ENCODE assay signal across 17 cellular contexts in the genomic region with DNA sequence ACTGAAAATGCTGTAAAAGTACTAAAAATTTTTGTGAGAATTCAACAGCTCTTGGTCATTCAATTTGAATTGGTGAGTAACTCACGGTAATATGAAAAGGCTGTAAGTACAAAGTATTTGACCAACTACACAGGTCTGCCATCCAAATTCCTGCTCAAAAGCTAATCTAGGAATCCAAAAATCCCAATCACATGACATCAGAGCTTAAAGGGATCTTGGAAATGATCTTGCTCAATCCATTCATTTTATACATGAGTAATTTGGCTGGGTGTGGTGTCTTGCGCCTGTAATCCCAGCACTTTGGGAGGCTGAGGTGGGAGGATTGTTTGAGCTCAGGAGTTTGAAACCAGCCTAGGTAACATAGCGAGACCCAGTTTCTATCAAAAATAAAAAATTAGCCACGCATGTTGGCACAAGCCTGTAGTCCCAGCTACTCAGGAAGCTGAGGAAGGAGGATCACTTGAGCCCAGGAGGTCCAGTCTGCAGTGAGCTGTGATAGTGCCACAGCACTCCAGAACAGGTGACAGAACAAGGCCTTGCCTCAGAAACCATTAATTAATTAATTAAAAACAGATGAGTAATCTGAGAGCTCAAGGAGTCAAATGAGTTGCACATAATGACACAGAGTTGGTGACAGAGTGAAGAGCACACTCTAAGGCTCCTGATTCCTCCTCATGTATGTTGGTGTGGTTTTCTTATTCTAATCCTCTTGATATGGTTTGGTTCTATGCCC. TPM values are rescaled to one million over a fixed set of nuclear protein-coding genes. Genes with fewer than 3 reads are reported as not detected.
DNase-seq lines count a peak whose midpoint lies in the region; ATAC-seq and TF ChIP-seq lines count a peak whose summit lies in the region.
"Had no signal": no experiment of that assay in that cellular context is flagged by ENCODE, and none has a peak within 500 bp of the region (broad histone marks: within the 10 kb centered on the region; RNA-seq: fewer than 3 reads in every experiment).

No MANE protein-coding gene starts in this region.

- no peaks in the 10 kb centered on the region for H3K27me3 ChIP-seq in fibroblast of lung (ENCODE audit: control insufficient read depth, insufficient read depth, low read length)

- H3K27ac Mint-ChIP-seq in activated T-helper 17 cell treated with anti-CD3 and anti-CD28 coated beads, Interleukin-2, amount 50 U/mL, for 72 hours: no peak overlapping the region
- H3K27ac Mint-ChIP-seq in stimulated activated effector memory CD8-positive, alpha-beta T cell treated with anti-CD3 and anti-CD28 coated beads, Interleukin-12 subunit alpha, Interleukin-12 subunit beta, amount 100 ng/mL, for 72 hours: peak overlapping the region; percentile 43
- H3K27ac Mint-ChIP-seq in activated CD8-positive, alpha-beta T cell treated with anti-CD3 and anti-CD28 coated beads, Interleukin-2, amount 10 ng/mL, durations not matched to agents 7 days and 5 days: no peak overlapping the region
- H3K27ac Mint-ChIP-seq: activated naive CD4-positive, alpha-beta T cell treated with anti-CD3 and anti-CD28 coated beads for 36 hours; CD8-positive, alpha-beta T cell had no signal

- no peak overlapping the region for H3K9ac ChIP-seq in fibroblast of lung (ENCODE audit: insufficient read depth, low read length)

- peaks cover 4% of the 10 kb centered on the region for H3K4me1 ChIP-seq in fibroblast of lung (ENCODE audit: control insufficient read depth, extremely low read depth, insufficient read depth, low read length)

- H2AFZ ChIP-seq in fibroblast of lung (ENCODE audit: low read length): no peak overlapping the region

- H3K79me2 ChIP-seq in fibroblast of lung (ENCODE audit: control insufficient read depth, insufficient read depth, low read length): peaks cover 18% of the 10 kb centered on the region

- peak overlapping the region; percentile 9 for H3K27ac ChIP-seq in fibroblast of lung (ENCODE audit: insufficient read depth, low read length)
- H3K27ac ChIP-seq: 22Rv1, thoracic aorta had no signal

- no peaks in the 10 kb centered on the region for H3K9me3 ChIP-seq in fibroblast of lung (ENCODE audit: control insufficient read depth, insufficient read depth, low read depth, low read length)
- H3K9me3 ChIP-seq: thoracic aorta had no signal

- no peak overlapping the region for H3K4me2 ChIP-seq in fibroblast of lung (ENCODE audit: extremely low read depth, insufficient read depth, low read length)

- no peaks in the 10 kb centered on the region for H4K20me1 ChIP-seq in fibroblast of lung (ENCODE audit: control insufficient read depth, extremely low read depth, insufficient read depth, low read length)

- no peak overlapping the region for H3K4me3 ChIP-seq in fibroblast of lung (replicated peaks in 1 of 4; ENCODE audit: control extremely low read depth in 1 of 4, insufficient read depth in 1 of 4, low read depth in 3 of 4, low read length in 4 of 4)
- H3K4me3 ChIP-seq: thoracic aorta had no signal

- peaks cover 4% of the 10 kb centered on the region for H3K27me3 Mint-ChIP-seq in activated T-helper 17 cell treated with anti-CD3 and anti-CD28 coated beads, Interleukin-2, amount 50 U/mL, for 72 hours
- H3K27me3 Mint-ChIP-seq in activated CD8-positive, alpha-beta T cell treated with anti-CD3 and anti-CD28 coated beads, Interleukin-2, amount 10 ng/mL, durations not matched to agents 7 days and 5 days (ENCODE audit: low read depth): peaks cover 7% of the 10 kb centered on the region
- H3K27me3 Mint-ChIP-seq: IgD-negative memory B cell had no signal

- H3K4me1 Mint-ChIP-seq in activated T-helper 17 cell treated with anti-CD3 and anti-CD28 coated beads, Interleukin-2, amount 50 U/mL, for 72 hours: peaks cover 4% of the 10 kb centered on the region
- H3K4me1 Mint-ChIP-seq in stimulated activated effector memory CD8-positive, alpha-beta T cell treated with anti-CD3 and anti-CD28 coated beads, Interleukin-12 subunit alpha, Interleukin-12 subunit beta, amount 100 ng/mL, for 72 hours: peaks cover 10% of the 10 kb centered on the region
- no peaks in the 10 kb centered on the region for H3K4me1 Mint-ChIP-seq in activated CD8-positive, alpha-beta T cell treated with anti-CD3 and anti-CD28 coated beads, Interleukin-2, amount 10 ng/mL, durations not matched to agents 7 days and 5 days (ENCODE audit: low read depth)
- H3K4me1 Mint-ChIP-seq: IgD-negative memory B cell; naive thymus-derived CD8-positive, alpha-beta T cell had no signal

- POLR2A ChIA-PET in activated CD8-positive, alpha-beta T cell treated with anti-CD3 and anti-CD28 coated beads, Interleukin-2, amount 10 ng/mL, durations not matched to agents 7 days and 5 days (lab: Charles Lee): no interaction called here

- H3K36me3 Mint-ChIP-seq in activated T-helper 17 cell treated with anti-CD3 and anti-CD28 coated beads, Interleukin-2, amount 50 U/mL, for 72 hours (ENCODE audit: low read depth): no peaks in the 10 kb centered on the region
- H3K36me3 Mint-ChIP-seq in stimulated activated effector memory CD8-positive, alpha-beta T cell treated with anti-CD3 and anti-CD28 coated beads, Interleukin-12 subunit alpha, Interleukin-12 subunit beta, amount 100 ng/mL, for 72 hours: no peaks in the 10 kb centered on the region
- no peaks in the 10 kb centered on the region for H3K36me3 Mint-ChIP-seq in activated CD8-positive, alpha-beta T cell treated with anti-CD3 and anti-CD28 coated beads, Interleukin-2, amount 10 ng/mL, durations not matched to agents 7 days and 5 days (ENCODE audit: low read depth)
- H3K36me3 Mint-ChIP-seq: CD8-positive, alpha-beta T cell; IgD-negative memory B cell; naive thymus-derived CD8-positive, alpha-beta T cell had no signal

- ATAC-seq in activated T-helper 17 cell treated with anti-CD3 and anti-CD28 coated beads, Interleukin-2, amount 50 U/mL, for 72 hours (replicated peaks): peak; percentile 31
- peak; percentile 60 for ATAC-seq in stimulated activated effector memory CD8-positive, alpha-beta T cell treated with anti-CD3 and anti-CD28 coated beads, Interleukin-12 subunit alpha, Interleukin-12 subunit beta, amount 100 ng/mL, for 72 hours
- ATAC-seq in activated CD8-positive, alpha-beta T cell treated with anti-CD3 and anti-CD28 coated beads, Interleukin-2, amount 10 ng/mL, durations not matched to agents 7 days and 5 days: no peak
- no peak for ATAC-seq in GM21576 (IDR thresholded peaks at IDR 0.05; ENCODE audit: unreplicated experiment)
- ATAC-seq: CD8-positive, alpha-beta T cell; naive thymus-derived CD8-positive, alpha-beta T cell had no signal

- no peak for TF ChIP-seq CTCF in fibroblast of lung (conservative IDR thresholded peaks at IDR 0.05 in 1 of 2, IDR thresholded peaks at IDR 0.05 in 1 of 2; ENCODE audit: low read depth in 1 of 2, low read length in 2 of 2)

- H3K4me3 Mint-ChIP-seq in activated T-helper 17 cell treated with anti-CD3 and anti-CD28 coated beads, Interleukin-2, amount 50 U/mL, for 72 hours: no peak overlapping the region
- H3K4me3 Mint-ChIP-seq in stimulated activated effector memory CD8-positive, alpha-beta T cell treated with anti-CD3 and anti-CD28 coated beads, Interleukin-12 subunit alpha, Interleukin-12 subunit beta, amount 100 ng/mL, for 72 hours: no peak overlapping the region
- H3K4me3 Mint-ChIP-seq in activated CD8-positive, alpha-beta T cell treated with anti-CD3 and anti-CD28 coated beads, Interleukin-2, amount 10 ng/mL, durations not matched to agents 7 days and 5 days: no peak overlapping the region
- H3K4me3 Mint-ChIP-seq: activated naive CD4-positive, alpha-beta T cell treated with anti-CD3 and anti-CD28 coated beads for 36 hours; CD8-positive, alpha-beta T cell; IgD-negative memory B cell; naive thymus-derived CD8-positive, alpha-beta T cell had no signal

- no peaks in the 10 kb centered on the region for H3K9me3 Mint-ChIP-seq in activated T-helper 17 cell treated with anti-CD3 and anti-CD28 coated beads, Interleukin-2, amount 50 U/mL, for 72 hours
- no peaks in the 10 kb centered on the region for H3K9me3 Mint-ChIP-seq in stimulated activated effector memory CD8-positive, alpha-beta T cell treated with anti-CD3 and anti-CD28 coated beads, Interleukin-12 subunit alpha, Interleukin-12 subunit beta, amount 100 ng/mL, for 72 hours
- no peaks in the 10 kb centered on the region for H3K9me3 Mint-ChIP-seq in activated CD8-positive, alpha-beta T cell treated with anti-CD3 and anti-CD28 coated beads, Interleukin-2, amount 10 ng/mL, durations not matched to agents 7 days and 5 days (ENCODE audit: insufficient read depth)
- H3K9me3 Mint-ChIP-seq: activated naive CD4-positive, alpha-beta T cell treated with anti-CD3 and anti-CD28 coated beads for 36 hours; CD8-positive, alpha-beta T cell; naive thymus-derived CD8-positive, alpha-beta T cell had no signal

- no peaks in the 10 kb centered on the region for H3K36me3 ChIP-seq in fibroblast of lung (ENCODE audit: control insufficient read depth, insufficient read depth, low read length)
- H3K36me3 ChIP-seq: thoracic aorta had no signal

- peak; percentile 20 for DNase-seq in DMS79 treated with DMSO at 0.1 percent for 48 hours (lab: John Stamatoyannopoulos, UW)
- no peak for DNase-seq in DMS79 (lab: John Stamatoyannopoulos, UW)
- DNase-seq in fibroblast of lung (ENCODE audit: low read depth in 2 of 2): peak in 1 of 2 donors; percentile 82
- no peak for DNase-seq in stimulated activated effector memory CD8-positive, alpha-beta T cell treated with anti-CD3 and anti-CD28 coated beads, Interleukin-12 subunit alpha, Interleukin-12 subunit beta, amount 100 ng/mL, for 72 hours (ENCODE audit: low spot score in 2 of 2)
- DNase-seq in activated CD8-positive, alpha-beta T cell treated with anti-CD3 and anti-CD28 coated beads, Interleukin-2, amount 10 ng/mL, durations not matched to agents 7 days and 5 days: no peak
- no peak for DNase-seq in NCI-H345 treated with DMSO at 0.1 percent for 48 hours (lab: John Stamatoyannopoulos, UW; ENCODE audit: unreplicated experiment)
- DNase-seq: activated naive CD4-positive, alpha-beta T cell treated with anti-CD3 and anti-CD28 coated beads for 36 hours; CD8-positive, alpha-beta T cell; hippocampal formation; naive thymus-derived CD8-positive, alpha-beta T cell; NCI-H1105 treated with DMSO at 0.1 percent for 48 hours; NCI-H446 had no signal

- CTCF ChIA-PET in activated CD8-positive, alpha-beta T cell treated with anti-CD3 and anti-CD28 coated beads, Interleukin-2, amount 10 ng/mL, durations not matched to agents 7 days and 5 days (lab: Charles Lee): no interaction called here

RNA-seq across cellular contexts. Expression of a gene that starts 19.8 kb away (rescaled TPM):
- 10 to 100 TPM in 1 of 2 donors, 1 to 10 TPM in 1; 5.0 to 12.4 TPM for total RNA-seq in activated T-helper 17 cell treated with anti-CD3 and anti-CD28 coated beads, Interleukin-2, amount 50 U/mL, for 72 hours
- total RNA-seq in fibroblast of lung: 28.8 and 31.0 TPM in 2 replicates
- polyA plus RNA-seq in fibroblast of lung: 16.5 and 19.0 TPM in 2 replicates
- 13.0 and 13.7 TPM in 2 replicates for polyA plus RNA-seq in fibroblast of lung (2012)
- 7.4 and 16.3 TPM in 2 replicates for polyA minus RNA-seq in fibroblast of lung (ENCODE audit: low replicate concordance)
- 1 to 10 TPM; 2.5 to 2.7 TPM for total RNA-seq in activated CD8-positive, alpha-beta T cell treated with anti-CD3 and anti-CD28 coated beads, Interleukin-2, amount 10 ng/mL, durations not matched to agents 7 days and 5 days

Comparison
In these comparisons a context has a peak if more than half of its experiments do, and no peak if none do; other contexts are left out.
1. ATAC-seq: peak in activated T-helper 17 cell treated with anti-CD3 and anti-CD28 coated beads, Interleukin-2, amount 50 U/mL, for 72 hours (single experiment) and stimulated activated effector memory CD8-positive, alpha-beta T cell treated with anti-CD3 and anti-CD28 coated beads, Interleukin-12 subunit alpha, Interleukin-12 subunit beta, amount 100 ng/mL, for 72 hours (single experiment); none in activated CD8-positive, alpha-beta T cell treated with anti-CD3 and anti-CD28 coated beads, Interleukin-2, amount 10 ng/mL, durations not matched to agents 7 days and 5 days (single experiment) and GM21576 (single experiment).